Comparison of ENCODE assay signal across 34 cellular contexts in the genomic region with DNA sequence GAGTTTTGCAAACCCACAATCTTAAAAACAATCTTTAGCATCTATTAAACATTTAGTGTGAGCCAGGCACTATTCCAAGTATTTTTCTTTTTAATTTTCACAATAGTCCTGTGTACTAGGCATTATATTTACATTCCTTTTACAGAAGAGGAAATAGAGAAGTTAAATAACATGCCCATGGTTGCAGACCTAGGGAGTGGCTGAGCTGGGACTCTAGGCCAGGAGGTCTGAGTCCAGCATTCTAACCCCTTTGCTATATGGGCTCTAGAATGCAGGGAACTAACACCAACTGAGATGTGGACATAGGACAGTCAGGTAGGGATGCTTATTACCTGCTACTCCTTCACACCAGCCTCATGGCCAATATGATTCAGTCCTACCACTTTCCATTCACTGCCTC.
"Had no signal": no experiment of that assay in that cellular context is flagged by ENCODE, and none has a peak within 500 bp of the region (broad histone marks: within the 10 kb centered on the region; RNA-seq: fewer than 3 reads in every experiment).

No MANE protein-coding gene starts in this region.

- H3K27me3 Mint-ChIP-seq: activated B cell treated with CpG ODN at 0.5 μM for 24 hours; activated CD4-positive, alpha-beta memory T cell treated with anti-CD3 and anti-CD28 coated beads for 36 hours; activated CD4-positive, alpha-beta T cell treated with anti-CD3 and anti-CD28 coated beads, Interleukin-2, amount 10 ng/mL, durations not matched to agents 24 days and 14 days; activated CD8-positive, alpha-beta memory T cell treated with anti-CD3 and anti-CD28 coated beads, Interleukin-2, amount 10 ng/mL, durations not matched to agents 7 days and 5 days; activated naive CD4-positive, alpha-beta T cell treated with anti-CD3 and anti-CD28 coated beads, Interleukin-2, amount 10 ng/mL, durations not matched to agents 7 days and 5 days; activated naive CD4-positive, alpha-beta T cell treated with anti-CD3 and anti-CD28 coated beads, Interleukin-2, amount 50 U/mL, for 24 hours; activated naive CD8-positive, alpha-beta T cell; activated naive CD8-positive, alpha-beta T cell treated with anti-CD3 and anti-CD28 coated beads, Interleukin-2, amount 10 ng/mL, durations not matched to agents 7 days and 5 days; activated T-cell treated with anti-CD3 and anti-CD28 coated beads, Interleukin-2, amount 50 U/mL, for 24 hours had no signal

- H3K36me3 Mint-ChIP-seq: activated CD4-positive, alpha-beta memory T cell treated with anti-CD3 and anti-CD28 coated beads for 36 hours; activated CD8-positive, alpha-beta memory T cell treated with anti-CD3 and anti-CD28 coated beads, Interleukin-2, amount 10 ng/mL, durations not matched to agents 7 days and 5 days; activated naive CD4-positive, alpha-beta T cell treated with anti-CD3 and anti-CD28 coated beads, Interleukin-2, amount 10 ng/mL, durations not matched to agents 7 days and 5 days; activated naive CD4-positive, alpha-beta T cell treated with anti-CD3 and anti-CD28 coated beads, Interleukin-2, amount 50 U/mL, for 24 hours; activated naive CD8-positive, alpha-beta T cell; activated naive CD8-positive, alpha-beta T cell treated with anti-CD3 and anti-CD28 coated beads, Interleukin-2, amount 10 ng/mL, durations not matched to agents 7 days and 5 days had no signal

- H3K9me3 Mint-ChIP-seq: activated CD4-positive, alpha-beta memory T cell treated with anti-CD3 and anti-CD28 coated beads for 36 hours; activated CD4-positive, alpha-beta T cell treated with anti-CD3 and anti-CD28 coated beads, Interleukin-2, amount 10 ng/mL, durations not matched to agents 24 days and 14 days; activated naive CD4-positive, alpha-beta T cell treated with anti-CD3 and anti-CD28 coated beads, Interleukin-2, amount 10 ng/mL, durations not matched to agents 7 days and 5 days; activated naive CD4-positive, alpha-beta T cell treated with anti-CD3 and anti-CD28 coated beads, Interleukin-2, amount 50 U/mL, for 24 hours; activated T-cell treated with anti-CD3 and anti-CD28 coated beads, Interleukin-2, amount 50 U/mL, for 24 hours; T-helper 1 cell treated with Interleukin-12 subunit alpha and Interleukin-12 subunit beta and Interleukin-4 antibody, amounts not matched to agents 30 μg/mL and 1 μg/mL, for 36 hours; T-helper 2 cell treated with Interferon-gamma antibody and Interleukin-4, amounts not matched to agents 5 μg/mL and 100 μg/mL, for 36 hours had no signal

- DNase-seq: activated B cell treated with CpG ODN at 0.5 μM for 24 hours; activated CD4-positive, alpha-beta memory T cell treated with anti-CD3 and anti-CD28 coated beads for 36 hours; activated CD4-positive, alpha-beta T cell treated with anti-CD3 and anti-CD28 coated beads for 4 hours; activated CD4-positive, alpha-beta T cell treated with anti-CD3 and anti-CD28 coated beads, Interleukin-2, amount 10 ng/mL, durations not matched to agents 24 days and 14 days; activated CD4-positive, alpha-beta T cell treated with anti-CD3 and anti-CD28 coated beads, Interleukin-2, amount 50 U/mL, for 1 hour; activated CD4-positive, alpha-beta T cell treated with anti-CD3 and anti-CD28 coated beads, Interleukin-2, amount 50 U/mL, for 4 hours; activated CD4-positive, CD25-positive, alpha-beta regulatory T cell treated with anti-CD3 and anti-CD28 coated beads, Interleukin-2, amount 50 U/mL, for 72 hours; activated CD8-positive, alpha-beta memory T cell treated with anti-CD3 and anti-CD28 coated beads for 24 hours; activated CD8-positive, alpha-beta memory T cell treated with anti-CD3 and anti-CD28 coated beads, Interleukin-2, amount 10 ng/mL, durations not matched to agents 7 days and 5 days; activated CD8-positive, alpha-beta memory T cell treated with anti-CD3 and anti-CD28 coated beads, Interleukin-2, amount 50 U/mL, for 48 hours; activated CD8-positive, alpha-beta T cell treated with anti-CD3 and anti-CD28 coated beads, Interleukin-2, amount 10 ng/mL, durations not matched to agents 7 days and 5 days; activated effector memory CD4-positive, alpha-beta T cell treated with Interleukin-2 at 50 U/mL for 16 hours; activated gamma-delta T cell; activated naive CD4-positive, alpha-beta T cell treated with anti-CD3 and anti-CD28 coated beads, Interleukin-2, amount 10 ng/mL, durations not matched to agents 7 days and 5 days; activated naive CD4-positive, alpha-beta T cell treated with Interleukin-2 at 50 U/mL for 16 hours; activated naive CD8-positive, alpha-beta T cell treated with anti-CD3 and anti-CD28 coated beads, Interleukin-2, amount 10 ng/mL, durations not matched to agents 7 days and 5 days; activated naive CD8-positive, alpha-beta T cell treated with anti-CD3 and anti-CD28 coated beads, Interleukin-2, amount 50 U/mL, for 24 hours; activated T-cell treated with anti-CD3 and anti-CD28 coated beads, Interleukin-2, amount 50 U/mL, for 24 hours; activated T-cell treated with anti-CD3 and anti-CD28 coated beads, Interleukin-2, amount 50 U/mL, for 48 hours; amniotic stem cell; aorta; body of pancreas; brain microvascular endothelial cell; central memory CD4-positive, alpha-beta T cell; T-helper 1 cell; T-helper 2 cell; T-helper 9 cell had no signal

- H3K27me3 ChIP-seq: body of pancreas, brain microvascular endothelial cell, breast epithelium had no signal

- H3K4me1 ChIP-seq: body of pancreas, breast epithelium had no signal

- ATAC-seq: activated CD8-positive, alpha-beta memory T cell treated with anti-CD3 and anti-CD28 coated beads, Interleukin-2, amount 10 ng/mL, durations not matched to agents 7 days and 5 days; activated CD8-positive, alpha-beta T cell treated with anti-CD3 and anti-CD28 coated beads, Interleukin-2, amount 10 ng/mL, durations not matched to agents 7 days and 5 days; activated naive CD8-positive, alpha-beta T cell treated with anti-CD3 and anti-CD28 coated beads, Interleukin-2, amount 50 U/mL, for 24 hours; body of pancreas had no signal

- H3K36me3 ChIP-seq: brain microvascular endothelial cell, breast epithelium had no signal

- H3K27ac ChIP-seq: body of pancreas, brain microvascular endothelial cell, breast epithelium, VCaP had no signal

- H3K4me3 ChIP-seq: body of pancreas, breast epithelium had no signal

- H3K4me1 Mint-ChIP-seq: activated B cell treated with CpG ODN at 0.5 μM for 24 hours; activated CD4-positive, alpha-beta T cell treated with anti-CD3 and anti-CD28 coated beads, Interleukin-2, amount 10 ng/mL, durations not matched to agents 24 days and 14 days; activated CD8-positive, alpha-beta memory T cell treated with anti-CD3 and anti-CD28 coated beads, Interleukin-2, amount 10 ng/mL, durations not matched to agents 7 days and 5 days; activated naive CD4-positive, alpha-beta T cell treated with anti-CD3 and anti-CD28 coated beads, Interleukin-2, amount 10 ng/mL, durations not matched to agents 7 days and 5 days; activated naive CD4-positive, alpha-beta T cell treated with anti-CD3 and anti-CD28 coated beads, Interleukin-2, amount 50 U/mL, for 24 hours; activated naive CD8-positive, alpha-beta T cell treated with anti-CD3 and anti-CD28 coated beads, Interleukin-2, amount 10 ng/mL, durations not matched to agents 7 days and 5 days; activated naive CD8-positive, alpha-beta T cell treated with anti-CD3 and anti-CD28 coated beads, Interleukin-2, amount 50 U/mL, for 24 hours had no signal

- H3K9me3 ChIP-seq: body of pancreas, breast epithelium had no signal

- H3K4me3 Mint-ChIP-seq: activated B cell treated with CpG ODN at 0.5 μM for 24 hours; activated CD4-positive, alpha-beta memory T cell treated with anti-CD3 and anti-CD28 coated beads for 36 hours; activated CD4-positive, alpha-beta T cell treated with anti-CD3 and anti-CD28 coated beads, Interleukin-2, amount 10 ng/mL, durations not matched to agents 24 days and 14 days; activated CD8-positive, alpha-beta memory T cell treated with anti-CD3 and anti-CD28 coated beads, Interleukin-2, amount 10 ng/mL, durations not matched to agents 7 days and 5 days; activated CD8-positive, alpha-beta T cell treated with anti-CD3 and anti-CD28 coated beads, Interleukin-2, amount 10 ng/mL, durations not matched to agents 7 days and 5 days; activated naive CD4-positive, alpha-beta T cell treated with anti-CD3 and anti-CD28 coated beads, Interleukin-2, amount 10 ng/mL, durations not matched to agents 7 days and 5 days; activated naive CD4-positive, alpha-beta T cell treated with anti-CD3 and anti-CD28 coated beads, Interleukin-2, amount 50 U/mL, for 24 hours; activated naive CD8-positive, alpha-beta T cell; activated naive CD8-positive, alpha-beta T cell treated with anti-CD3 and anti-CD28 coated beads, Interleukin-2, amount 10 ng/mL, durations not matched to agents 7 days and 5 days; activated naive CD8-positive, alpha-beta T cell treated with anti-CD3 and anti-CD28 coated beads, Interleukin-2, amount 50 U/mL, for 24 hours; activated T-cell treated with anti-CD3 and anti-CD28 coated beads, Interleukin-2, amount 50 U/mL, for 24 hours; T-helper 1 cell treated with Interleukin-12 subunit alpha and Interleukin-12 subunit beta and Interleukin-4 antibody, amounts not matched to agents 30 μg/mL and 1 μg/mL, for 36 hours; T-helper 2 cell treated with Interferon-gamma antibody and Interleukin-4, amounts not matched to agents 5 μg/mL and 100 μg/mL, for 36 hours had no signal

- H3K27ac Mint-ChIP-seq: activated B cell treated with CpG ODN at 0.5 μM for 24 hours; activated CD4-positive, alpha-beta memory T cell treated with anti-CD3 and anti-CD28 coated beads for 36 hours; activated CD4-positive, alpha-beta T cell treated with anti-CD3 and anti-CD28 coated beads, Interleukin-2, amount 10 ng/mL, durations not matched to agents 24 days and 14 days; activated CD8-positive, alpha-beta memory T cell treated with anti-CD3 and anti-CD28 coated beads, Interleukin-2, amount 10 ng/mL, durations not matched to agents 7 days and 5 days; activated CD8-positive, alpha-beta T cell treated with anti-CD3 and anti-CD28 coated beads, Interleukin-2, amount 10 ng/mL, durations not matched to agents 7 days and 5 days; activated naive CD4-positive, alpha-beta T cell treated with anti-CD3 and anti-CD28 coated beads, Interleukin-2, amount 10 ng/mL, durations not matched to agents 7 days and 5 days; activated naive CD4-positive, alpha-beta T cell treated with anti-CD3 and anti-CD28 coated beads, Interleukin-2, amount 50 U/mL, for 24 hours; activated naive CD8-positive, alpha-beta T cell; activated naive CD8-positive, alpha-beta T cell treated with anti-CD3 and anti-CD28 coated beads, Interleukin-2, amount 10 ng/mL, durations not matched to agents 7 days and 5 days; activated naive CD8-positive, alpha-beta T cell treated with anti-CD3 and anti-CD28 coated beads, Interleukin-2, amount 50 U/mL, for 24 hours; activated T-cell treated with anti-CD3 and anti-CD28 coated beads, Interleukin-2, amount 50 U/mL, for 24 hours; activated T-helper 2 cell treated with anti-CD3 and anti-CD28 coated beads, Interferon-gamma antibody, Interleukin-2, Interleukin-4, amounts not matched to agents 10 μg/mL and 5 μg/mL and 100 μg/mL, durations not matched to agents 14 hours and 24 hours and 36 hours; T-helper 1 cell treated with Interleukin-12 subunit alpha and Interleukin-12 subunit beta and Interleukin-4 antibody, amounts not matched to agents 30 μg/mL and 1 μg/mL, for 36 hours; T-helper 2 cell treated with Interferon-gamma antibody and Interleukin-4, amounts not matched to agents 5 μg/mL and 100 μg/mL, for 36 hours had no signal
